12 cellular contexts compared by ENCODE assay signal in genomic region chr5:105952875-105953274, GRCh38.
A peak's percentile ranks its signal among the peaks of the same experiment; 100 is the strongest.
DNase-seq lines count a peak whose midpoint lies in the region; ATAC-seq and TF ChIP-seq lines count a peak whose summit lies in the region.
"Had no signal": no experiment of that assay in that cellular context is flagged by ENCODE, and none has a peak within 500 bp of the region (broad histone marks: within the 10 kb centered on the region; RNA-seq: fewer than 3 reads in every experiment).

No MANE protein-coding gene starts in this region.

- H3K27ac ChIP-seq in HEK293 (ENCODE audit: extremely low read depth, low read depth, low read length) (no peak overlapping the region), SJCRH30 (peak overlapping the region; percentile 74), neural cell (ENCODE audit: low read length) (no peak overlapping the region)

- intact Hi-C loops in Caco-2 (cut with micrococcal nuclease; ENCODE audit: unreplicated experiment): no loop called here
- intact Hi-C loops in Calu3 (cut with micrococcal nuclease; ENCODE audit: unreplicated experiment): no loop called here

- H3K4me3 Mint-ChIP-seq in activated T-cell treated with anti-CD3 and anti-CD28 coated beads, Interleukin-2, amount 50 U/mL, for 4 hours: no peak overlapping the region
- H3K4me3 Mint-ChIP-seq in Caco-2 (ENCODE audit: unreplicated experiment): no peak overlapping the region
- H3K4me3 Mint-ChIP-seq in Calu3 (ENCODE audit: low read depth, unreplicated experiment): no peak overlapping the region
- H3K4me3 Mint-ChIP-seq: activated naive CD8-positive, alpha-beta T cell treated with anti-CD3 and anti-CD28 coated beads for 36 hours; CD14-positive monocyte; naive B cell had no signal

- no peaks in the 10 kb centered on the region for H3K36me3 Mint-ChIP-seq in activated T-cell treated with anti-CD3 and anti-CD28 coated beads, Interleukin-2, amount 50 U/mL, for 4 hours (ENCODE audit: insufficient read depth)
- H3K36me3 Mint-ChIP-seq in Caco-2 (ENCODE audit: insufficient read depth, unreplicated experiment) (no peaks in the 10 kb centered on the region), Calu3 (ENCODE audit: insufficient read depth, unreplicated experiment) (no peaks in the 10 kb centered on the region)
- H3K36me3 Mint-ChIP-seq: activated naive CD8-positive, alpha-beta T cell treated with anti-CD3 and anti-CD28 coated beads for 36 hours; CD14-positive monocyte; naive B cell had no signal

- H2AFZ ChIP-seq in neural cell (ENCODE audit: low read depth, low read length): no peak overlapping the region

- H3K9me2 ChIP-seq in neural cell (ENCODE audit: insufficient read depth, low read length): no peaks in the 10 kb centered on the region

- no peaks in the 10 kb centered on the region for H3F3A ChIP-seq in neural cell (ENCODE audit: insufficient read depth, low read length, poor library complexity, severe bottlenecking)

- BruUV-seq in Caco-2 (replicated peaks; lab: Mats Ljungman, UMichigan) (no TSS peak), Calu3 (replicated peaks; lab: Mats Ljungman, UMichigan) (no TSS peak)

- no peaks in the 10 kb centered on the region for H3K4me1 Mint-ChIP-seq in activated T-cell treated with anti-CD3 and anti-CD28 coated beads, Interleukin-2, amount 50 U/mL, for 4 hours (ENCODE audit: low read depth)
- no peaks in the 10 kb centered on the region for H3K4me1 Mint-ChIP-seq in Caco-2 (ENCODE audit: low read depth, unreplicated experiment)
- H3K4me1 Mint-ChIP-seq in Calu3 (ENCODE audit: low read depth, unreplicated experiment): peaks cover 12% of the 10 kb centered on the region
- H3K4me1 Mint-ChIP-seq: activated naive CD8-positive, alpha-beta T cell treated with anti-CD3 and anti-CD28 coated beads for 36 hours; CD14-positive monocyte; naive B cell had no signal

- CTCF ChIA-PET in HEK293 (lab: Yijun Ruan, JAX): no interaction called here
- CTCF ChIA-PET in Caco-2 (lab: Charles Lee): no interaction called here
- CTCF ChIA-PET in Calu3 (lab: Charles Lee): no interaction called here

- no peak overlapping the region for H3K9ac ChIP-seq in neural cell (ENCODE audit: low read length)

- H3K27me3 ChIP-seq in SJCRH30 (no peaks in the 10 kb centered on the region), neural cell (ENCODE audit: insufficient read depth, low read depth, low read length) (no peaks in the 10 kb centered on the region), Caco-2 (replicated peaks; ENCODE audit: control insufficient read depth, insufficient read depth, low read length) (no peaks in the 10 kb centered on the region)

- DNase-seq in NCI-H2107 (lab: John Stamatoyannopoulos, UW) (peak; percentile 0), SJCRH30 (peak; percentile 86 to 96), Caco-2 (no peak), Calu3 (no peak)
- no peak for DNase-seq in activated T-cell treated with anti-CD3 and anti-CD28 coated beads, Interleukin-2, amount 50 U/mL, for 4 hours
- DNase-seq in NK-92 treated with Interleukin-12 subunit alpha and Interleukin-12 subunit beta, amount 100 ng/mL, for 24 hours (lab: John Stamatoyannopoulos, UW): no peak
- DNase-seq: activated naive CD8-positive, alpha-beta T cell treated with anti-CD3 and anti-CD28 coated beads for 36 hours; naive B cell; RPMI8226 had no signal

- H3K9me3 ChIP-seq in HEK293 (ENCODE audit: control insufficient read depth, insufficient read depth, low read depth, low read length) (no peaks in the 10 kb centered on the region), SJCRH30 (replicated peaks) (no peaks in the 10 kb centered on the region), neural cell (ENCODE audit: low read length) (no peaks in the 10 kb centered on the region), Caco-2 (no peaks in the 10 kb centered on the region)

- H3K9me3 Mint-ChIP-seq in activated T-cell treated with anti-CD3 and anti-CD28 coated beads, Interleukin-2, amount 50 U/mL, for 4 hours: no peaks in the 10 kb centered on the region
- no peaks in the 10 kb centered on the region for H3K9me3 Mint-ChIP-seq in Caco-2 (ENCODE audit: unreplicated experiment)
- H3K9me3 Mint-ChIP-seq in Calu3 (ENCODE audit: low read depth, unreplicated experiment): no peaks in the 10 kb centered on the region
- H3K9me3 Mint-ChIP-seq: activated naive CD8-positive, alpha-beta T cell treated with anti-CD3 and anti-CD28 coated beads for 36 hours had no signal

- no peaks in the 10 kb centered on the region for H3K79me2 ChIP-seq in neural cell (replicated peaks; ENCODE audit: insufficient read depth, low read length)

- H3K4me3 ChIP-seq in HEK293 (ENCODE audit: low read depth, low read length) (no peak overlapping the region), SJCRH30 (peak overlapping the region; percentile 32), neural cell (ENCODE audit: low read length) (no peak overlapping the region), Caco-2 (ENCODE audit: low read depth, low read length) (no peak overlapping the region)

- H3K27ac Mint-ChIP-seq in Caco-2 (ENCODE audit: unreplicated experiment) (no peak overlapping the region), Calu3 (ENCODE audit: unreplicated experiment) (no peak overlapping the region)
- H3K27ac Mint-ChIP-seq: activated naive CD8-positive, alpha-beta T cell treated with anti-CD3 and anti-CD28 coated beads for 36 hours; CD14-positive monocyte; naive B cell had no signal

- TF ChIP-seq RAD21 in neural cell (conservative IDR thresholded peaks at IDR 0.05): peak; percentile 15

- H3K4me1 ChIP-seq in HEK293 (ENCODE audit: control insufficient read depth, insufficient read depth, low read length) (no peaks in the 10 kb centered on the region), SJCRH30 (peaks cover 41% of the 10 kb centered on the region), Caco-2 (no peaks in the 10 kb centered on the region)

- peak; percentile 98 for TF ChIP-seq EP300 in neural cell (conservative IDR thresholded peaks at IDR 0.05; ENCODE audit: poor library complexity, severe bottlenecking)

- no peak overlapping the region for H3K4me2 ChIP-seq in neural cell (ENCODE audit: low read length)

- POLR2A ChIA-PET in HEK293 (lab: Yijun Ruan, JAX): no interaction called here
- POLR2A ChIA-PET in Caco-2 (lab: Charles Lee): no interaction called here

- TF ChIP-seq CTCF in HEK293 (tag by site-specific recombination; IDR thresholded peaks at IDR 0.05) (no peak), neural cell (IDR thresholded peaks at IDR 0.05; ENCODE audit: poor library complexity, severe bottlenecking) (no peak), Caco-2 (IDR thresholded peaks at IDR 0.05; ENCODE audit: insufficient read depth in 1 of 2, low read depth in 1 of 2, low read length in 1 of 2, severe bottlenecking in 1 of 2, unreplicated experiment in 1 of 2) (no peak), Calu3 (IDR thresholded peaks at IDR 0.05; ENCODE audit: unreplicated experiment) (no peak)

- H4K20me1 ChIP-seq in neural cell (ENCODE audit: insufficient read depth): no peaks in the 10 kb centered on the region

- no peaks in the 10 kb centered on the region for H3K36me3 ChIP-seq in HEK293 (ENCODE audit: control insufficient read depth in 2 of 2, insufficient read depth in 1 of 2, low read length in 2 of 2)
- no peaks in the 10 kb centered on the region for H3K36me3 ChIP-seq in SJCRH30
- no peaks in the 10 kb centered on the region for H3K36me3 ChIP-seq in neural cell (ENCODE audit: insufficient read depth, low read length)
- H3K36me3 ChIP-seq in Caco-2 (ENCODE audit: control insufficient read depth, insufficient read depth, low read length): no peaks in the 10 kb centered on the region

- H3K27me3 Mint-ChIP-seq in activated T-cell treated with anti-CD3 and anti-CD28 coated beads, Interleukin-2, amount 50 U/mL, for 4 hours (ENCODE audit: low read depth): no peaks in the 10 kb centered on the region
- H3K27me3 Mint-ChIP-seq in Caco-2 (ENCODE audit: insufficient read depth, unreplicated experiment) (no peaks in the 10 kb centered on the region), Calu3 (ENCODE audit: unreplicated experiment) (no peaks in the 10 kb centered on the region)
- H3K27me3 Mint-ChIP-seq: activated naive CD8-positive, alpha-beta T cell treated with anti-CD3 and anti-CD28 coated beads for 36 hours; naive B cell had no signal

- ATAC-seq in activated T-cell treated with anti-CD3 and anti-CD28 coated beads, Interleukin-2, amount 50 U/mL, for 4 hours: no peak

TF ChIP-seq in HEK293, 187 proteins besides CTCF, POLR2A, EP300 and RAD21 (continues in another document):
- peak; percentile 24; the same call in 1 of the 2 replicates for TF ChIP-seq ZNF549 (tag by site-specific recombination; IDR thresholded peaks at IDR 0.05)

TF ChIP-seq in neural cell, 6 proteins besides CTCF, POLR2A, EP300 and RAD21:
- no peak for TF ChIP-seq MXI1 (conservative IDR thresholded peaks at IDR 0.05; ENCODE audit: poor library complexity, severe bottlenecking)
- no peak for TF ChIP-seq TAF1 (IDR thresholded peaks at IDR 0.05; ENCODE audit: low read depth)
- TF ChIP-seq EZH2 (IDR thresholded peaks at IDR 0.05; ENCODE audit: borderline replicate concordance, insufficient read depth, low read length, poor library complexity, severe bottlenecking): no peak
- TF ChIP-seq SMC3 (conservative IDR thresholded peaks at IDR 0.05; ENCODE audit: poor library complexity): no peak
- peak; percentile 37 for TF ChIP-seq REST (IDR thresholded peaks at IDR 0.05; ENCODE audit: borderline replicate concordance)
- TF ChIP-seq POLR2AphosphoS5 (IDR thresholded peaks at IDR 0.05): peak; percentile 96

Comparison
In these comparisons a context has a peak if more than half of its experiments do, and no peak if none do; other contexts are left out.
1. DNase-seq: peak in NCI-H2107 (single experiment) and SJCRH30 (2 of 2); none in activated T-cell treated with anti-CD3 and anti-CD28 coated beads, Interleukin-2, amount 50 U/mL, for 4 hours (single experiment), Caco-2 (0 of 2), Calu3 (single experiment) and NK-92 treated with Interleukin-12 subunit alpha and Interleukin-12 subunit beta, amount 100 ng/mL, for 24 hours (single experiment).